1 cellular context compared by ENCODE assay signal in the genomic region with DNA sequence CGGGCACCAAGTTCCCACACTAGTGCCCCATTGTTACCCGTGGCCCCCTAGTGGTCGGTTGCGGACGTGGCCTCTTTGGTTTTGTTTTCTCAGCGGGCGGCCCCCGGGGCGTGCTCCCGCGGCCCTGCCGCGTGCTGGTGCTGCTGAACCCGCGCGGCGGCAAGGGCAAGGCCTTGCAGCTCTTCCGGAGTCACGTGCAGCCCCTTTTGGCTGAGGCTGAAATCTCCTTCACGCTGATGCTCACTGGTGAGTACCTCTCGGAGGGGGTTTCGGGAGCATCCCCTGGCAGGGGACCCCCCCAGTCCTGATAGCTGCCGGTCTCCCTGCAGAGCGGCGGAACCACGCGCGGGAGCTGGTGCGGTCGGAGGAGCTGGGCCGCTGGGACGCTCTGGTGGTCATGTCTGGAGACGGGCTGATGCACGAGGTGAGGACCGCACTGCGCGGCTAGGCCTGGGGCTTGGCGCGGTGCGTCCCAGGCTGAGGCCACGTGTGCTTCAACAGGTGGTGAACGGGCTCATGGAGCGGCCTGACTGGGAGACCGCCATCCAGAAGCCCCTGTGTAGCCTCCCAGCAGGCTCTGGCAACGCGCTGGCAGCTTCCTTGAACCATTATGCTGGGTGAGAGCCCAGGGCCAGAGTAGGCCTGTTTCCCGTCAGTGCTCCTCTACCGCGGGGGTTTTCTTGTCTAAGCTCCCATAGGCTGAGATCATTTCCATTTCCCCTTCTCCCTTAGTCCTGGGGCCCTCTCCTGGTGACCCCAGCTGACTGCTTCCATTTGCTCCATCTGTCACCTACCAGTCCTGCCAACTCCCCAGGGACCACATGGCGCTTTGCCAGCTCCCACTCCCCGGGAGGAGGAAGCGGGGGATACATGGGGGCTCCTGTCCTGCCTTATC.
A peak's percentile ranks its signal among the peaks of the same experiment; 100 is the strongest.
TF ChIP-seq lines count a peak whose summit lies in the region.

No MANE protein-coding gene starts in this region.

TF ChIP-seq in HepG2, 621 proteins besides CTCF, POLR2A, EP300 and RAD21 (continued from another document and continues in another):
- TF ChIP-seq, protein P1, sequence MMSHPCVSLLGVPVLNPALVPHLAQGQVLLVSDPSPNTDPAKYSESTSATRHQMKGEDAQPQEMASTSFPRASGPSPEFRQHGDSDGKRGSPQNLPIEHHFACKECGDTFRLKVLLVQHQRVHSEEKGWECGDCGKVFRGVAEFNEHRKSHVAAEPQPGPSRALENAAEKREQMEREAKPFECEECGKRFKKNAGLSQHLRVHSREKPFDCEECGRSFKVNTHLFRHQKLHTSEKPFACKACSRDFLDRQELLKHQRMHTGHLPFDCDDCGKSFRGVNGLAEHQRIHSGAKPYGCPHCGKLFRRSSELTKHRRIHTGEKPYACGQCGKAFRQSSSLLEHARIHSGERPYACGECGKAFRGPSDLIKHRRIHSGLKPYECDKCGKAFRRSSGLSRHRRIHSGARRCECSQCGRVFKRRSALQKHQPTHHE (CRISPR knock-in tag; IDR thresholded peaks at IDR 0.05; ENCODE audit: borderline replicate concordance), result peak; percentile 88; the same call in 1 of the 2 replicates
- TF ChIP-seq ZNF138 (CRISPR knock-in tag; IDR thresholded peaks at IDR 0.05; ENCODE audit: low read depth) (no peak), ATRX (CRISPR knock-in tag; IDR thresholded peaks at IDR 0.05; ENCODE audit: borderline replicate concordance) (no peak), FOXK2 (IDR thresholded peaks at IDR 0.05) (no peak), MED13 (CRISPR knock-in tag; IDR thresholded peaks at IDR 0.05) (peak; percentile 96), GATAD1 (CRISPR knock-in tag; IDR thresholded peaks at IDR 0.05) (peak; percentile 49; the same call in 1 of the 2 replicates), NPAS2 (CRISPR knock-in tag; IDR thresholded peaks at IDR 0.05; ENCODE audit: borderline replicate concordance) (no peak; the same call in 1 of the 2 replicates), ZNF3 (CRISPR knock-in tag; IDR thresholded peaks at IDR 0.05) (no peak), TOPORS (CRISPR knock-in tag; IDR thresholded peaks at IDR 0.05) (peak; percentile 97), YEATS2 (CRISPR knock-in tag; IDR thresholded peaks at IDR 0.05; ENCODE audit: borderline replicate concordance) (0 out of 2 replicates have a peak, but pooled peaks have one; percentile 81), ZNF136 (CRISPR knock-in tag; IDR thresholded peaks at IDR 0.05; ENCODE audit: low read depth) (peak; percentile 90), SMAD1 (CRISPR knock-in tag; IDR thresholded peaks at IDR 0.05; ENCODE audit: borderline replicate concordance, low read depth) (peak; percentile 45; the same call in 1 of the 2 replicates), ZNF773 (CRISPR knock-in tag; IDR thresholded peaks at IDR 0.05; ENCODE audit: borderline replicate concordance) (peak; percentile 99), KDM4B (CRISPR knock-in tag; IDR thresholded peaks at IDR 0.05) (peak; percentile 94), IKZF4 (CRISPR knock-in tag; IDR thresholded peaks at IDR 0.05; ENCODE audit: borderline replicate concordance, low read depth, not compliant biosample characterization) (peak; percentile 93), GZF1 (CRISPR knock-in tag; IDR thresholded peaks at IDR 0.05) (peak; percentile 95), SMAD3 (CRISPR knock-in tag; IDR thresholded peaks at IDR 0.05) (peak; percentile 92), ESRRA (CRISPR knock-in tag; IDR thresholded peaks at IDR 0.05; ENCODE audit: low read depth) (peak; percentile 77), HOXD1 (CRISPR knock-in tag; IDR thresholded peaks at IDR 0.05) (peak; percentile 97), HDAC2 (CRISPR knock-in tag; IDR thresholded peaks at IDR 0.05) (peak; percentile 90), ZNF329 (CRISPR knock-in tag; IDR thresholded peaks at IDR 0.05; ENCODE audit: low read depth) (peak; percentile 88; the same call in 1 of the 2 replicates)
- TF ChIP-seq, protein P2, sequence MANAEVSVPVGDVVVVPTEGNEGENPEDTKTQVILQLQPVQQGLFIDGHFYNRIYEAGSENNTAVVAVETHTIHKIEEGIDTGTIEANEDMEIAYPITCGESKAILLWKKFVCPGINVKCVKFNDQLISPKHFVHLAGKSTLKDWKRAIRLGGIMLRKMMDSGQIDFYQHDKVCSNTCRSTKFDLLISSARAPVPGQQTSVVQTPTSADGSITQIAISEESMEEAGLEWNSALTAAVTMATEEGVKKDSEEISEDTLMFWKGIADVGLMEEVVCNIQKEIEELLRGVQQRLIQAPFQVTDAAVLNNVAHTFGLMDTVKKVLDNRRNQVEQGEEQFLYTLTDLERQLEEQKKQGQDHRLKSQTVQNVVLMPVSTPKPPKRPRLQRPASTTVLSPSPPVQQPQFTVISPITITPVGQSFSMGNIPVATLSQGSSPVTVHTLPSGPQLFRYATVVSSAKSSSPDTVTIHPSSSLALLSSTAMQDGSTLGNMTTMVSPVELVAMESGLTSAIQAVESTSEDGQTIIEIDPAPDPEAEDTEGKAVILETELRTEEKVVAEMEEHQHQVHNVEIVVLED (CRISPR knock-in tag; IDR thresholded peaks at IDR 0.05; ENCODE audit: borderline replicate concordance), result peak; percentile 72
- TF ChIP-seq, protein P3, sequence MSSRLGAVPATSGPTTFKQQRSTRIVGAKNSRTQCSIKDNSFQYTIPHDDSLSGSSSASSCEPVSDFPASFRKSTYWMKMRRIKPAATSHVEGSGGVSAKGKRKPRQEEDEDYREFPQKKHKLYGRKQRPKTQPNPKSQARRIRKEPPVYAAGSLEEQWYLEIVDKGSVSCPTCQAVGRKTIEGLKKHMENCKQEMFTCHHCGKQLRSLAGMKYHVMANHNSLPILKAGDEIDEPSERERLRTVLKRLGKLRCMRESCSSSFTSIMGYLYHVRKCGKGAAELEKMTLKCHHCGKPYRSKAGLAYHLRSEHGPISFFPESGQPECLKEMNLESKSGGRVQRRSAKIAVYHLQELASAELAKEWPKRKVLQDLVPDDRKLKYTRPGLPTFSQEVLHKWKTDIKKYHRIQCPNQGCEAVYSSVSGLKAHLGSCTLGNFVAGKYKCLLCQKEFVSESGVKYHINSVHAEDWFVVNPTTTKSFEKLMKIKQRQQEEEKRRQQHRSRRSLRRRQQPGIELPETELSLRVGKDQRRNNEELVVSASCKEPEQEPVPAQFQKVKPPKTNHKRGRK (CRISPR knock-in tag; IDR thresholded peaks at IDR 0.05), result no peak; the same call in 1 of the 2 replicates
- TF ChIP-seq, protein P4, sequence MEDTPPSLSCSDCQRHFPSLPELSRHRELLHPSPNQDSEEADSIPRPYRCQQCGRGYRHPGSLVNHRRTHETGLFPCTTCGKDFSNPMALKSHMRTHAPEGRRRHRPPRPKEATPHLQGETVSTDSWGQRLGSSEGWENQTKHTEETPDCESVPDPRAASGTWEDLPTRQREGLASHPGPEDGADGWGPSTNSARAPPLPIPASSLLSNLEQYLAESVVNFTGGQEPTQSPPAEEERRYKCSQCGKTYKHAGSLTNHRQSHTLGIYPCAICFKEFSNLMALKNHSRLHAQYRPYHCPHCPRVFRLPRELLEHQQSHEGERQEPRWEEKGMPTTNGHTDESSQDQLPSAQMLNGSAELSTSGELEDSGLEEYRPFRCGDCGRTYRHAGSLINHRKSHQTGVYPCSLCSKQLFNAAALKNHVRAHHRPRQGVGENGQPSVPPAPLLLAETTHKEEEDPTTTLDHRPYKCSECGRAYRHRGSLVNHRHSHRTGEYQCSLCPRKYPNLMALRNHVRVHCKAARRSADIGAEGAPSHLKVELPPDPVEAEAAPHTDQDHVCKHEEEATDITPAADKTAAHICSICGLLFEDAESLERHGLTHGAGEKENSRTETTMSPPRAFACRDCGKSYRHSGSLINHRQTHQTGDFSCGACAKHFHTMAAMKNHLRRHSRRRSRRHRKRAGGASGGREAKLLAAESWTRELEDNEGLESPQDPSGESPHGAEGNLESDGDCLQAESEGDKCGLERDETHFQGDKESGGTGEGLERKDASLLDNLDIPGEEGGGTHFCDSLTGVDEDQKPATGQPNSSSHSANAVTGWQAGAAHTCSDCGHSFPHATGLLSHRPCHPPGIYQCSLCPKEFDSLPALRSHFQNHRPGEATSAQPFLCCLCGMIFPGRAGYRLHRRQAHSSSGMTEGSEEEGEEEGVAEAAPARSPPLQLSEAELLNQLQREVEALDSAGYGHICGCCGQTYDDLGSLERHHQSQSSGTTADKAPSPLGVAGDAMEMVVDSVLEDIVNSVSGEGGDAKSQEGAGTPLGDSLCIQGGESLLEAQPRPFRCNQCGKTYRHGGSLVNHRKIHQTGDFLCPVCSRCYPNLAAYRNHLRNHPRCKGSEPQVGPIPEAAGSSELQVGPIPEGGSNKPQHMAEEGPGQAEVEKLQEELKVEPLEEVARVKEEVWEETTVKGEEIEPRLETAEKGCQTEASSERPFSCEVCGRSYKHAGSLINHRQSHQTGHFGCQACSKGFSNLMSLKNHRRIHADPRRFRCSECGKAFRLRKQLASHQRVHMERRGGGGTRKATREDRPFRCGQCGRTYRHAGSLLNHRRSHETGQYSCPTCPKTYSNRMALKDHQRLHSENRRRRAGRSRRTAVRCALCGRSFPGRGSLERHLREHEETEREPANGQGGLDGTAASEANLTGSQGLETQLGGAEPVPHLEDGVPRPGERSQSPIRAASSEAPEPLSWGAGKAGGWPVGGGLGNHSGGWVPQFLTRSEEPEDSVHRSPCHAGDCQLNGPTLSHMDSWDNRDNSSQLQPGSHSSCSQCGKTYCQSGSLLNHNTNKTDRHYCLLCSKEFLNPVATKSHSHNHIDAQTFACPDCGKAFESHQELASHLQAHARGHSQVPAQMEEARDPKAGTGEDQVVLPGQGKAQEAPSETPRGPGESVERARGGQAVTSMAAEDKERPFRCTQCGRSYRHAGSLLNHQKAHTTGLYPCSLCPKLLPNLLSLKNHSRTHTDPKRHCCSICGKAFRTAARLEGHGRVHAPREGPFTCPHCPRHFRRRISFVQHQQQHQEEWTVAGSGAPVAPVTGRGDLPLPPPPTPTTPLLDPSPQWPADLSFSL (CRISPR knock-in tag; IDR thresholded peaks at IDR 0.05), result 0 out of 2 replicates have a peak, but pooled peaks have one; percentile 13
- TF ChIP-seq, protein P5, sequence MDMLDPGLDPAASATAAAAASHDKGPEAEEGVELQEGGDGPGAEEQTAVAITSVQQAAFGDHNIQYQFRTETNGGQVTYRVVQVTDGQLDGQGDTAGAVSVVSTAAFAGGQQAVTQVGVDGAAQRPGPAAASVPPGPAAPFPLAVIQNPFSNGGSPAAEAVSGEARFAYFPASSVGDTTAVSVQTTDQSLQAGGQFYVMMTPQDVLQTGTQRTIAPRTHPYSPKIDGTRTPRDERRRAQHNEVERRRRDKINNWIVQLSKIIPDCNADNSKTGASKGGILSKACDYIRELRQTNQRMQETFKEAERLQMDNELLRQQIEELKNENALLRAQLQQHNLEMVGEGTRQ (IDR thresholded peaks at IDR 0.05; ENCODE audit: low read depth, low read length), result peak; percentile 65
- TF ChIP-seq, protein P5 (CRISPR knock-in tag; IDR thresholded peaks at IDR 0.05; ENCODE audit: borderline replicate concordance), result peak; percentile 93; the same call in 1 of the 2 replicates
- TF ChIP-seq, protein P6, sequence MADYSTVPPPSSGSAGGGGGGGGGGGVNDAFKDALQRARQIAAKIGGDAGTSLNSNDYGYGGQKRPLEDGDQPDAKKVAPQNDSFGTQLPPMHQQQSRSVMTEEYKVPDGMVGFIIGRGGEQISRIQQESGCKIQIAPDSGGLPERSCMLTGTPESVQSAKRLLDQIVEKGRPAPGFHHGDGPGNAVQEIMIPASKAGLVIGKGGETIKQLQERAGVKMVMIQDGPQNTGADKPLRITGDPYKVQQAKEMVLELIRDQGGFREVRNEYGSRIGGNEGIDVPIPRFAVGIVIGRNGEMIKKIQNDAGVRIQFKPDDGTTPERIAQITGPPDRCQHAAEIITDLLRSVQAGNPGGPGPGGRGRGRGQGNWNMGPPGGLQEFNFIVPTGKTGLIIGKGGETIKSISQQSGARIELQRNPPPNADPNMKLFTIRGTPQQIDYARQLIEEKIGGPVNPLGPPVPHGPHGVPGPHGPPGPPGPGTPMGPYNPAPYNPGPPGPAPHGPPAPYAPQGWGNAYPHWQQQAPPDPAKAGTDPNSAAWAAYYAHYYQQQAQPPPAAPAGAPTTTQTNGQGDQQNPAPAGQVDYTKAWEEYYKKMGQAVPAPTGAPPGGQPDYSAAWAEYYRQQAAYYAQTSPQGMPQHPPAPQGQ (CRISPR knock-in tag; IDR thresholded peaks at IDR 0.05; ENCODE audit: borderline replicate concordance), result peak; percentile 91; the same call in 1 of the 2 replicates
- TF ChIP-seq, protein P7, sequence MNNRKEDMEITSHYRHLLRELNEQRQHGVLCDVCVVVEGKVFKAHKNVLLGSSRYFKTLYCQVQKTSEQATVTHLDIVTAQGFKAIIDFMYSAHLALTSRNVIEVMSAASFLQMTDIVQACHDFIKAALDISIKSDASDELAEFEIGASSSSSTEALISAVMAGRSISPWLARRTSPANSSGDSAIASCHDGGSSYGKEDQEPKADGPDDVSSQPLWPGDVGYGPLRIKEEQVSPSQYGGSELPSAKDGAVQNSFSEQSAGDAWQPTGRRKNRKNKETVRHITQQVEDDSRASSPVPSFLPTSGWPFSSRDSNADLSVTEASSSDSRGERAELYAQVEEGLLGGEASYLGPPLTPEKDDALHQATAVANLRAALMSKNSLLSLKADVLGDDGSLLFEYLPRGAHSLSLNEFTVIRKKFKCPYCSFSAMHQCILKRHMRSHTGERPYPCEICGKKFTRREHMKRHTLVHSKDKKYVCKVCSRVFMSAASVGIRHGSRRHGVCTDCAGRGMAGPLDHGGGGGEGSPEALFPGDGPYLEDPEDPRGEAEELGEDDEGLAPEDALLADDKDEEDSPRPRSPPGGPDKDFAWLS (CRISPR knock-in tag; IDR thresholded peaks at IDR 0.05; ENCODE audit: borderline replicate concordance), result no peak
- TF ChIP-seq, protein P8, sequence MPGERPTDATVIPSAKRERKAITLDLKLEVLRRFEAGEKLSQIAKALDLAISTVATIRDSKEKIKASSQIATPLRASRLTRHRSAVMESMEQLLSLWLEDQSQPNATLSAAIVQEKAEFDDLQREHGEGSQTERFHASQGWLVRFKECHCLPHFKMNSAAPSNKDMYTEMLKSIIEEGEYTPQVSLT (CRISPR knock-in tag; IDR thresholded peaks at IDR 0.05; ENCODE audit: borderline replicate concordance, low read depth), result no peak; the same call in 1 of the 2 replicates
- TF ChIP-seq, protein P9, sequence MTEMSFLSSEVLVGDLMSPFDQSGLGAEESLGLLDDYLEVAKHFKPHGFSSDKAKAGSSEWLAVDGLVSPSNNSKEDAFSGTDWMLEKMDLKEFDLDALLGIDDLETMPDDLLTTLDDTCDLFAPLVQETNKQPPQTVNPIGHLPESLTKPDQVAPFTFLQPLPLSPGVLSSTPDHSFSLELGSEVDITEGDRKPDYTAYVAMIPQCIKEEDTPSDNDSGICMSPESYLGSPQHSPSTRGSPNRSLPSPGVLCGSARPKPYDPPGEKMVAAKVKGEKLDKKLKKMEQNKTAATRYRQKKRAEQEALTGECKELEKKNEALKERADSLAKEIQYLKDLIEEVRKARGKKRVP (CRISPR knock-in tag; IDR thresholded peaks at IDR 0.05), result peak in 1 of 2 experiments; percentile 81; a peak in 2 of 4 replicates
